Comparison of ENCODE assay signal across 8 cellular contexts in genomic region chr10:71984798-71985388, GRCh38. TPM values are rescaled to one million over a fixed set of nuclear protein-coding genes. Genes with fewer than 3 reads are reported as not detected.
DNase-seq lines count a peak whose midpoint lies in the region; ATAC-seq and TF ChIP-seq lines count a peak whose summit lies in the region.
"Had no signal": no experiment of that assay in that cellular context is flagged by ENCODE, and none has a peak within 500 bp of the region (broad histone marks: within the 10 kb centered on the region; RNA-seq: fewer than 3 reads in every experiment).

No MANE protein-coding gene starts in this region.

- H3K9me3 Mint-ChIP-seq in activated CD8-positive, alpha-beta memory T cell treated with anti-CD3 and anti-CD28 coated beads, Interleukin-2, amount 10 ng/mL, durations not matched to agents 7 days and 5 days (ENCODE audit: low read depth): no peaks in the 10 kb centered on the region

- no peak overlapping the region for H3K4me3 Mint-ChIP-seq in T-helper 17 cell
- H3K4me3 Mint-ChIP-seq in activated CD8-positive, alpha-beta memory T cell treated with anti-CD3 and anti-CD28 coated beads, Interleukin-2, amount 10 ng/mL, durations not matched to agents 7 days and 5 days: no peak overlapping the region

- DNase-seq in T-helper 17 cell: no peak
- DNase-seq in left lung: no peak
- no peak for DNase-seq in OCI-M2 (lab: John Stamatoyannopoulos, UW; ENCODE audit: unreplicated experiment)
- no peak for DNase-seq in activated CD8-positive, alpha-beta memory T cell treated with anti-CD3 and anti-CD28 coated beads, Interleukin-2, amount 10 ng/mL, durations not matched to agents 7 days and 5 days
- DNase-seq in NCI-H2081 (lab: John Stamatoyannopoulos, UW): no peak
- DNase-seq: activated CD4-positive, alpha-beta T cell treated with anti-CD3 and anti-CD28 coated beads for 4 hours had no signal

- H3K4me1 ChIP-seq in left lung (peaks cover 23 to 49% of the 10 kb centered on the region in 2 donors), subcutaneous abdominal adipose tissue (ENCODE audit: control insufficient read depth in 5 of 5, insufficient read depth in 5 of 5, low read length in 5 of 5) (peaks cover 31 to 91% (median 83%) of the 10 kb centered on the region in 5 donors)

- no peaks in the 10 kb centered on the region for H3K9me3 ChIP-seq in T-helper 17 cell (ENCODE audit: control insufficient read depth, low read length, poor library complexity, severe bottlenecking)
- no peaks in the 10 kb centered on the region for H3K9me3 ChIP-seq in left lung
- H3K9me3 ChIP-seq in subcutaneous abdominal adipose tissue (ENCODE audit: control insufficient read depth in 5 of 5, low read length in 5 of 5): no peaks in the 10 kb centered on the region

- intact Hi-C loops in left lung (cut with DNase I): no loop called here

- peak overlapping the region; percentile 53 for H3K27ac Mint-ChIP-seq in T-helper 17 cell
- no peak overlapping the region for H3K27ac Mint-ChIP-seq in activated CD8-positive, alpha-beta memory T cell treated with anti-CD3 and anti-CD28 coated beads, Interleukin-2, amount 10 ng/mL, durations not matched to agents 7 days and 5 days

- no peaks in the 10 kb centered on the region for H3K36me3 Mint-ChIP-seq in T-helper 17 cell (ENCODE audit: low read depth)
- H3K36me3 Mint-ChIP-seq in activated CD8-positive, alpha-beta memory T cell treated with anti-CD3 and anti-CD28 coated beads, Interleukin-2, amount 10 ng/mL, durations not matched to agents 7 days and 5 days: no peaks in the 10 kb centered on the region

- H3K27me3 ChIP-seq in left lung: no peaks in the 10 kb centered on the region
- H3K27me3 ChIP-seq in subcutaneous abdominal adipose tissue (ENCODE audit: control insufficient read depth in 5 of 5, insufficient read depth in 4 of 5, low read length in 5 of 5): no peaks in the 10 kb centered on the region

- H3K9ac ChIP-seq in subcutaneous abdominal adipose tissue (ENCODE audit: low read length in 5 of 5): peak overlapping the region in 4 of 5 donors; percentile 11 to 57 (median 40)

- CTCF ChIA-PET in activated CD8-positive, alpha-beta memory T cell treated with anti-CD3 and anti-CD28 coated beads, Interleukin-2, amount 10 ng/mL, durations not matched to agents 7 days and 5 days (lab: Charles Lee): interaction anchor here (1.1 kb wide), 1 partner anchor 64 kb away, joined by 3 read pairs; no protein-coding TSS in a partner anchor

- TF ChIP-seq CTCF in left lung (IDR thresholded peaks at IDR 0.05): no peak

- no peaks in the 10 kb centered on the region for H3K36me3 ChIP-seq in left lung
- no peaks in the 10 kb centered on the region for H3K36me3 ChIP-seq in subcutaneous abdominal adipose tissue (ENCODE audit: control insufficient read depth in 5 of 5, insufficient read depth in 5 of 5, low read length in 5 of 5)

- H3K4me3 ChIP-seq in left lung (no peak overlapping the region), subcutaneous abdominal adipose tissue (ENCODE audit: low read depth in 1 of 5, low read length in 5 of 5) (peak overlapping the region in 2 of 5 donors; percentile 25 to 40)

- H3K27me3 Mint-ChIP-seq in T-helper 17 cell: peaks cover 56% of the 10 kb centered on the region
- H3K27me3 Mint-ChIP-seq in activated CD8-positive, alpha-beta memory T cell treated with anti-CD3 and anti-CD28 coated beads, Interleukin-2, amount 10 ng/mL, durations not matched to agents 7 days and 5 days: peaks cover 7% of the 10 kb centered on the region

- peak; percentile 40 for ATAC-seq in GM18870 (IDR thresholded peaks at IDR 0.05; ENCODE audit: unreplicated experiment)
- no peak for ATAC-seq in T-helper 17 cell
- ATAC-seq in left lung: no peak
- ATAC-seq in activated CD8-positive, alpha-beta memory T cell treated with anti-CD3 and anti-CD28 coated beads, Interleukin-2, amount 10 ng/mL, durations not matched to agents 7 days and 5 days: no peak

- peaks cover 9% of the 10 kb centered on the region for H3K4me1 Mint-ChIP-seq in T-helper 17 cell
- peaks cover 9% of the 10 kb centered on the region for H3K4me1 Mint-ChIP-seq in activated CD8-positive, alpha-beta memory T cell treated with anti-CD3 and anti-CD28 coated beads, Interleukin-2, amount 10 ng/mL, durations not matched to agents 7 days and 5 days

- H3K27ac ChIP-seq in left lung (peak overlapping the region; percentile 16 to 22), subcutaneous abdominal adipose tissue (ENCODE audit: low read depth, low read length) (peak overlapping the region; percentile 94)

RNA-seq across cellular contexts. Expression of gene CHST3, which starts 20.7 kb away (rescaled TPM):
- total RNA-seq in T-helper 17 cell (not detected), left lung (10 to 100 TPM; 10.3 to 20.1 TPM)
- total RNA-seq in activated CD8-positive, alpha-beta memory T cell treated with anti-CD3 and anti-CD28 coated beads, Interleukin-2, amount 10 ng/mL, durations not matched to agents 7 days and 5 days: under 1 TPM in 1 of 2 experiments, not detected in 1; 0.05 TPM

Comparison
In these comparisons a context has a peak if more than half of its experiments do, and no peak if none do; other contexts are left out.
1. RNA of gene CHST3, which starts 20.7 kb away (total RNA-seq): 10.3 to 20.1 TPM in left lung; 0.05 TPM in activated CD8-positive, alpha-beta memory T cell treated with anti-CD3 and anti-CD28 coated beads, Interleukin-2, amount 10 ng/mL, durations not matched to agents 7 days and 5 days and not detected in T-helper 17 cell; every median in the first group is over 10 times any median in the second.